8 cellular contexts compared by ENCODE assay signal in the genomic region with DNA sequence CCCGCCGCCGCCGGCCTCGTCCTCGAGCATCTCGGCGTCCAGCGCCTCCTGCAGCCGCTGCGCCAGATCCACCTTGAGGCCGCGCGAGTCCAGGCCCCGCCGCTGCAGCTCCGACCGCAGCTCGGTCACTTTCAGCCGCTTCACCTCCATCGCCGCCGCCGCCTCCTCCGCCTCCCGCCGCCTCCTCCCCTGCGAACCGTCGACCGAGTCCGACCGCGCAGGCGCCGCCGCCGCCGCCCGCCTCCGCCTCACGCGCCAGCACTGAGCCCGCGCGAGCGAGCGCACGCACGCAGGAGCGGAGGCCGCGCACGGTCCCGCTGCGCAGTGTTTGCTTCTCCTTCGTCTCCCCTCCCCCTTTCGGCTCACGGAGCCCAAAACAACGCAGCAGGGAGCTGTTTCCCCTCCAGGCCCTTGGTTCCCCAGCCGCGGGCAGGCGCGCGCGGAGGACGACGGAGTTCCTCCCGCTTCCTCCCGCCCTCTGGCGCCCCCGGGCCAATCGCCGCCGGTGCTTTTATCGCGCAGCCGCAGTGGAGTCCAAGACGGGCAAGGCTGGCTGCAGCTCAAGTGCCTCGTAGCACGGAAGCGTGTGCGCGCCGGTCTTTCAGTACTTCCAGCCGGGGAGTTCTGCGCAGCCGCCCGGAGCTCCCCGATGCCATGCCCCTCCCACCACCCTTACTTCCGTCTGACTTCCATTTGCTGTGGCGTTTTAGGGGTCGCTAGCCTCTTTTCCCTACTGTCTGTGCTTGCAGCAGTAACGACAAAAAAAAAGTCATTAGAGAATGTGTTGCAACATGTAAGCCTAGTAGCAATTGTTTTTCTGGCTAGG. TPM values are rescaled to one million over a fixed set of nuclear protein-coding genes. Genes with fewer than 3 reads are reported as not detected.
DNase-seq lines count a peak whose midpoint lies in the region; ATAC-seq and TF ChIP-seq lines count a peak whose summit lies in the region.

A gene (minus strand): TSS at position 451 of the 826 bp plus-strand sequence. CDS start 301 bp downstream, at position 150.

- H3K9me3 ChIP-seq in T-helper 17 cell (ENCODE audit: control insufficient read depth, low read length, poor library complexity, severe bottlenecking) = no peaks in the 10 kb centered on the region
- H3K9me3 ChIP-seq in uterus = no peaks in the 10 kb centered on the region

- H3K36me3 Mint-ChIP-seq in T-helper 17 cell (ENCODE audit: low read depth) = peaks cover 7% of the 10 kb centered on the region

- no peaks in the 10 kb centered on the region for H3K27me3 Mint-ChIP-seq in T-helper 17 cell

- intact Hi-C loops in left ventricle myocardium superior (cut with micrococcal nuclease) = no loop called here
- intact Hi-C loops in uterus (cut with DNase I; ENCODE audit: low total_unique reads) = no loop called here

- TF ChIP-seq POLR2A in GM15510 (IDR thresholded peaks at IDR 0.05; ENCODE audit: borderline replicate concordance, extremely low read depth, insufficient read length) (peak; percentile 94), uterus (IDR thresholded peaks at IDR 0.05) (peak; percentile 80 to 97)

- peak within 1 kb of the TSS; percentile 96 for H3K4me3 Mint-ChIP-seq in T-helper 17 cell

- H3K4me1 Mint-ChIP-seq in T-helper 17 cell = peaks cover 35% of the 10 kb centered on the region

- peak within 1 kb of the TSS; percentile 98 for H3K27ac Mint-ChIP-seq in T-helper 17 cell

- H3K36me3 ChIP-seq in uterus = no peaks in the 10 kb centered on the region

- ATAC-seq in HG02885 (IDR thresholded peaks at IDR 0.05; ENCODE audit: poor library complexity, unreplicated experiment) = peak; percentile 70
- peak; percentile 84 for ATAC-seq in T-helper 17 cell
- ATAC-seq in left ventricle myocardium superior = peak; percentile 93

- H3K27me3 ChIP-seq in uterus = no peaks in the 10 kb centered on the region

- DNase-seq in NCI-H1694 treated with DMSO at 0.1 percent for 48 hours (lab: John Stamatoyannopoulos, UW) = peak; percentile 95
- peak; percentile 98 to 99 (median 99) for DNase-seq in T-helper 17 cell
- DNase-seq in amygdala (lab: John Stamatoyannopoulos, UW) = peak; percentile 59 to 99 (median 96)
- DNase-seq in left ventricle myocardium superior = peak; percentile 99
- peak; percentile 98 for DNase-seq in pulmonary artery endothelial cell (ENCODE audit: low read depth, low spot score)
- peak; percentile 98 to 99 for DNase-seq in uterus

- H3K4me1 ChIP-seq in uterus = peaks cover 12 to 13% of the 10 kb centered on the region in 2 donors

- H3K27ac ChIP-seq in uterus = peak within 1 kb of the TSS; percentile 87 to 92

- TF ChIP-seq CTCF in uterus (IDR thresholded peaks at IDR 0.05) = peak in 1 of 4 experiments; percentile 20

- peak within 1 kb of the TSS; percentile 51 to 74 for H3K4me3 ChIP-seq in uterus

RNA-seq across cellular contexts. Expression of the gene that starts here (rescaled TPM):
- total RNA-seq in T-helper 17 cell = 10 to 100 TPM; 41.4 to 43.2 TPM
- 35.8 TPM for total RNA-seq in left ventricle myocardium superior
- 11.6 and 14.2 TPM in 2 replicates for total RNA-seq in pulmonary artery endothelial cell
- 10 to 100 TPM; 17.7 to 58.3 (median 21.3) TPM for total RNA-seq in uterus

Comparison
In these comparisons a context has a peak if more than half of its experiments do, and no peak if none do; other contexts are left out.
1. Peak in every context shown above with its lines: DNase-seq, ATAC-seq, H3K4me3 ChIP-seq and H3K27ac ChIP-seq.